Comparison of ENCODE assay signal across 8 cellular contexts in genomic region chr17:74325743-74326379, GRCh38. TPM values are rescaled to one million over a fixed set of nuclear protein-coding genes. Genes with fewer than 3 reads are reported as not detected.
DNase-seq lines count a peak whose midpoint lies in the region; ATAC-seq and TF ChIP-seq lines count a peak whose summit lies in the region.

Gene KIF19 (plus strand): TSS chr17:74326226. CDS start chr17:74326350, 124 bp downstream.

- H3K36me3 Mint-ChIP-seq in activated B cell treated with CpG ODN at 0.5 μM for 24 hours (ENCODE audit: low read depth), result no peaks in the 10 kb centered on the region
- H3K36me3 Mint-ChIP-seq in dendritic cell treated with granulocyte-macrophage colony-stimulating factor and Interleukin-4, amounts not matched to agents 40 ng/mL and 50 ng/mL, for 4 days (ENCODE audit: low read depth), result no peaks in the 10 kb centered on the region

- no peak for TF ChIP-seq CTCF in activated B cell treated with CpG ODN at 0.5 μM for 24 hours (IDR thresholded peaks at IDR 0.05)

- CTCF ChIA-PET in activated B cell treated with CpG ODN at 0.5 μM for 24 hours (lab: Charles Lee), result no interaction called here

- H3K9me3 Mint-ChIP-seq in activated B cell treated with CpG ODN at 0.5 μM for 24 hours, result no peaks in the 10 kb centered on the region
- no peaks in the 10 kb centered on the region for H3K9me3 Mint-ChIP-seq in dendritic cell treated with granulocyte-macrophage colony-stimulating factor and Interleukin-4, amounts not matched to agents 40 ng/mL and 50 ng/mL, for 4 days

- intact Hi-C loops in activated B cell treated with CpG ODN at 0.5 μM for 24 hours (cut with micrococcal nuclease), result no loop called here
- intact Hi-C loops in dendritic cell treated with granulocyte-macrophage colony-stimulating factor and Interleukin-4, amounts not matched to agents 40 ng/mL and 50 ng/mL, for 4 days (cut with micrococcal nuclease), result no loop called here

- peak; percentile 25 for DNase-seq in AG08395 (ENCODE audit: low spot score)
- DNase-seq in activated B cell treated with CpG ODN at 0.5 μM for 24 hours, result no peak
- DNase-seq in midbrain (lab: John Stamatoyannopoulos, UW), result peak; percentile 68
- peak; percentile 43 to 53 for DNase-seq in stimulated activated CD8-positive, alpha-beta memory T cell treated with anti-CD3 and anti-CD28 coated beads, Interleukin-15, amount 100 ng/mL, for 48 hours (ENCODE audit: low read depth in 2 of 2)
- no peak for DNase-seq in NAMALWA (ENCODE audit: low spot score)

- no peak within 1 kb of the TSS for H3K4me3 Mint-ChIP-seq in activated B cell treated with CpG ODN at 0.5 μM for 24 hours
- peak within 1 kb of the TSS; percentile 27 for H3K4me3 Mint-ChIP-seq in dendritic cell treated with granulocyte-macrophage colony-stimulating factor and Interleukin-4, amounts not matched to agents 40 ng/mL and 50 ng/mL, for 4 days

- no peak within 1 kb of the TSS for H3K27ac Mint-ChIP-seq in activated B cell treated with CpG ODN at 0.5 μM for 24 hours
- no peak within 1 kb of the TSS for H3K27ac Mint-ChIP-seq in dendritic cell treated with granulocyte-macrophage colony-stimulating factor and Interleukin-4, amounts not matched to agents 40 ng/mL and 50 ng/mL, for 4 days

- peaks cover 9% of the 10 kb centered on the region for H3K4me1 Mint-ChIP-seq in activated B cell treated with CpG ODN at 0.5 μM for 24 hours
- H3K4me1 Mint-ChIP-seq in dendritic cell treated with granulocyte-macrophage colony-stimulating factor and Interleukin-4, amounts not matched to agents 40 ng/mL and 50 ng/mL, for 4 days (ENCODE audit: low read depth), result peaks cover 12% of the 10 kb centered on the region

- H3K27me3 Mint-ChIP-seq in activated B cell treated with CpG ODN at 0.5 μM for 24 hours, result peaks cover 47% of the 10 kb centered on the region
- H3K27me3 Mint-ChIP-seq in dendritic cell treated with granulocyte-macrophage colony-stimulating factor and Interleukin-4, amounts not matched to agents 40 ng/mL and 50 ng/mL, for 4 days, result peaks cover 81% of the 10 kb centered on the region

- ATAC-seq in GM21717 (IDR thresholded peaks at IDR 0.05; ENCODE audit: unreplicated experiment) (peak; percentile 56), activated B cell treated with CpG ODN at 0.5 μM for 24 hours (ENCODE audit: low read depth) (peak; percentile 66), GM21576 (IDR thresholded peaks at IDR 0.05; ENCODE audit: unreplicated experiment) (no peak)

- POLR2A ChIA-PET in activated B cell treated with CpG ODN at 0.5 μM for 24 hours (lab: Charles Lee), result no interaction called here

RNA-seq across cellular contexts. Expression of gene KIF19, which starts in this region (rescaled TPM):
- total RNA-seq in activated B cell treated with CpG ODN at 0.5 μM for 24 hours, result not detected in 2 replicates

Comparison
In these comparisons a context has a peak if more than half of its experiments do, and no peak if none do; other contexts are left out.
1. Peak in ATAC-seq in activated B cell treated with CpG ODN at 0.5 μM for 24 hours; RNA of the gene not detected or under 1 TPM.
2. DNase-seq: peak in AG08395 (single experiment), midbrain (single experiment) and stimulated activated CD8-positive, alpha-beta memory T cell treated with anti-CD3 and anti-CD28 coated beads, Interleukin-15, amount 100 ng/mL, for 48 hours (2 of 2); none in activated B cell treated with CpG ODN at 0.5 μM for 24 hours (single experiment) and NAMALWA (single experiment).